ENCODE assay signal across 1 cellular context in the genomic region with DNA sequence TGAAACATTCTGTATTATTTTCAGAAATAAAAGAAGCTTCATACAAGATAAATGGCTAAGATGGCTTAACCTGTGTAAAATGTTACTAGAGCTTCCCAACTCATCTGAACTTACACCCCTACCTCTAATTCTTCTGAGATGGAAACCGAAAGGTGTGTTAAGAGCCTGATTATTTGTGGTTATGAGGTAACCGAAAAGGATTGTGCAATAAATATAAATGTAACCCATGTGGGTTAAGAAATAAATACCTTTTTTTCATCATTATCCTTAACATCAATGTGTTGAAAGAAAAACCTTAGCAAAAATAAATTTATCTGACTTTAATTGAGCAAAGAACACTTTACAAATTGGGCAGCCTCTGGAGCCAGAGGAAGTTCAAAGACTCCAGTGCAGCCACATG.
TF ChIP-seq lines count a peak whose summit lies in the region.

No MANE protein-coding gene starts in this region.

TF ChIP-seq in GM23338, 12 proteins besides CTCF, POLR2A, EP300 and RAD21 (continued from another document):
- TF ChIP-seq, protein P1, sequence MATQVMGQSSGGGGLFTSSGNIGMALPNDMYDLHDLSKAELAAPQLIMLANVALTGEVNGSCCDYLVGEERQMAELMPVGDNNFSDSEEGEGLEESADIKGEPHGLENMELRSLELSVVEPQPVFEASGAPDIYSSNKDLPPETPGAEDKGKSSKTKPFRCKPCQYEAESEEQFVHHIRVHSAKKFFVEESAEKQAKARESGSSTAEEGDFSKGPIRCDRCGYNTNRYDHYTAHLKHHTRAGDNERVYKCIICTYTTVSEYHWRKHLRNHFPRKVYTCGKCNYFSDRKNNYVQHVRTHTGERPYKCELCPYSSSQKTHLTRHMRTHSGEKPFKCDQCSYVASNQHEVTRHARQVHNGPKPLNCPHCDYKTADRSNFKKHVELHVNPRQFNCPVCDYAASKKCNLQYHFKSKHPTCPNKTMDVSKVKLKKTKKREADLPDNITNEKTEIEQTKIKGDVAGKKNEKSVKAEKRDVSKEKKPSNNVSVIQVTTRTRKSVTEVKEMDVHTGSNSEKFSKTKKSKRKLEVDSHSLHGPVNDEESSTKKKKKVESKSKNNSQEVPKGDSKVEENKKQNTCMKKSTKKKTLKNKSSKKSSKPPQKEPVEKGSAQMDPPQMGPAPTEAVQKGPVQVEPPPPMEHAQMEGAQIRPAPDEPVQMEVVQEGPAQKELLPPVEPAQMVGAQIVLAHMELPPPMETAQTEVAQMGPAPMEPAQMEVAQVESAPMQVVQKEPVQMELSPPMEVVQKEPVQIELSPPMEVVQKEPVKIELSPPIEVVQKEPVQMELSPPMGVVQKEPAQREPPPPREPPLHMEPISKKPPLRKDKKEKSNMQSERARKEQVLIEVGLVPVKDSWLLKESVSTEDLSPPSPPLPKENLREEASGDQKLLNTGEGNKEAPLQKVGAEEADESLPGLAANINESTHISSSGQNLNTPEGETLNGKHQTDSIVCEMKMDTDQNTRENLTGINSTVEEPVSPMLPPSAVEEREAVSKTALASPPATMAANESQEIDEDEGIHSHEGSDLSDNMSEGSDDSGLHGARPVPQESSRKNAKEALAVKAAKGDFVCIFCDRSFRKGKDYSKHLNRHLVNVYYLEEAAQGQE (IDR thresholded peaks at IDR 0.05; ENCODE audit: unreplicated experiment), result no peak
- TF ChIP-seq CREB1 (CRISPR knock-in tag; IDR thresholded peaks at IDR 0.05; ENCODE audit: low read depth), result no peak
